In the genomic region with DNA sequence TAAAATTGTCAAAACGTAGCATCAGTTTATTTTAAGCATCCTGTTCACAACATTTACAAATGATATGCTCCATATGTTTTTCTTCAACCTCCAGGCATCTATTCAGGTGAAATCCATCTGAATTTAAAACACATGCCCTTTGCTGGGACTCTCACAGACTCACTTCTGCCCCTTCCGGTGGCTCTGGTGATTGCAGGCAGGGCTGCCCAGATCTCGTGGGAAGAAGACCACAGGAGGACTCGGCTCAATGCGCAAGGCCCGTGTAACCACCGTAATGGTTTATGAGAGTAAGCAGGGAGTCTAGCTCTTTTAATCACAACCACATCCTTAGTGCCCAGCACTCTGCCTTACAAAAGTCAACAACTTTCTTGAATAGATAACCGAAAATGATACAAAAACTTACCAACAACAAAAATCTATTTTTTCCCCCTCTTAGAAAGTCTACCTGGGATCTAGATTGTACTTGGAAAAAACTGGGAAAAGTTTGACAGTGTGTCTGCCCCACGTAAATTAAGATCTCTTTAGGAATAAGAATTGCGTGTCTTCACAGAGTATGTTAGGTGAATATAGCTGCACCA, we compare ENCODE assay signal across 8 cellular contexts.
DNase-seq lines count a peak whose midpoint lies in the region; ATAC-seq, FAIRE-seq and TF ChIP-seq lines count a peak whose summit lies in the region.

No MANE protein-coding gene starts in this region.

- H2AFZ ChIP-seq in K562 (ENCODE audit: low read depth, low read length) = no peak overlapping the region

- TF ChIP-seq CTCF in 22Rv1 (IDR thresholded peaks at IDR 0.05) (peak; percentile 88), GM12872 (IDR thresholded peaks at IDR 0.05; ENCODE audit: insufficient read depth, low read depth, low read length) (peak; percentile 83), K562 (IDR thresholded peaks at IDR 0.05 in 2 of 3, conservative IDR thresholded peaks at IDR 0.05 in 1 of 3; ENCODE audit: insufficient read depth in 2 of 3, low read depth in 1 of 3, low read length in 3 of 3) (peak; percentile 52 to 74 (median 56))

- POLR2A ChIA-PET in K562 (lab: Yijun Ruan, JAX) = no interaction called here

- no peak for TF ChIP-seq EP300 in K562 (IDR thresholded peaks at IDR 0.05; ENCODE audit: low read length)

- no peaks in the 10 kb centered on the region for H4K20me1 ChIP-seq in K562 (replicated peaks; ENCODE audit: control insufficient read depth, insufficient read depth, low read length)

- TF ChIP-seq POLR2A in K562 (conservative IDR thresholded peaks at IDR 0.05) = no peak

- H3K9me3 ChIP-seq in K562 (replicated peaks; ENCODE audit: control insufficient read depth, insufficient read depth, low read depth, low read length) = no peaks in the 10 kb centered on the region

- in situ Hi-C loops in K562 (cut with MboI) = no loop called here

- H3K4me1 ChIP-seq in K562 (replicated peaks in 1 of 2; ENCODE audit: control insufficient read depth in 2 of 2, insufficient read depth in 2 of 2, low read length in 2 of 2) = no peaks in the 10 kb centered on the region

- intact Hi-C loops in K562 (cut with micrococcal nuclease) = no loop called here
- intact Hi-C loops in left colon (cut with DNase I, micrococcal nuclease) = no loop called here

- DNase-seq in K562 (ENCODE audit: extremely low read depth in 1 of 4, low spot score in 3 of 4) = peak; percentile 44 to 72 (median 66)
- peak in 1 of 2 donors; percentile 57 for DNase-seq in left colon
- peak; percentile 2 for DNase-seq in stimulated activated CD8-positive, alpha-beta memory T cell treated with anti-CD3 and anti-CD28 coated beads, Interleukin-4, amount 100 ng/mL, for 1 hour (ENCODE audit: low read depth in 2 of 2, low spot score in 1 of 2)
- DNase-seq in foreskin melanocyte = no peak

- CTCF ChIA-PET in K562 (lab: Yijun Ruan, JAX; ENCODE audit: low intra/inter-chr PET ratio) = no interaction called here

- H3K4me3 ChIP-seq in K562 = no peak overlapping the region

- no peaks in the 10 kb centered on the region for H3K9me1 ChIP-seq in K562 (ENCODE audit: control insufficient read depth, insufficient read depth, low read length)

- no peak overlapping the region for H3K27ac ChIP-seq in 22Rv1
- H3K27ac ChIP-seq in K562 (ENCODE audit: extremely low read depth, low read depth, low read length) = no peak overlapping the region

- FAIRE-seq in K562 (lab: Jason Lieb, UNC) = no peak

- no peaks in the 10 kb centered on the region for H3K36me3 ChIP-seq in K562 (ENCODE audit: control insufficient read depth, insufficient read depth, low read length)

- ATAC-seq in HG03469 (IDR thresholded peaks at IDR 0.05; ENCODE audit: unreplicated experiment) (peak; percentile 90), SK-N-SH treated with all-trans-retinoic acid at 6 μM for 48 hours (peak; percentile 82), K562 (peak; percentile 89), left colon (peak; percentile 49)

- 34% methylated on average over 10 of the region's 10 CpGs for WGBS in K562 (ENCODE audit: insufficient coverage, low coverage, missing lambda C conversion rate)

- peak in 1 of 2 experiments; percentile 22; a peak in 1 of 4 replicates for TF ChIP-seq RAD21 in K562 (CRISPR knock-in tag; conservative IDR thresholded peaks at IDR 0.05 in 1 of 2, IDR thresholded peaks at IDR 0.05 in 1 of 2)

- H3K9ac ChIP-seq in K562 (ENCODE audit: insufficient read depth in 1 of 2, low read depth in 2 of 2, low read length in 2 of 2) = no peak overlapping the region

- no peaks in the 10 kb centered on the region for H3K27me3 ChIP-seq in K562 (ENCODE audit: control insufficient read depth in 2 of 2, insufficient read depth in 2 of 2, low read length in 2 of 2)

- no TSS peak for BruUV-seq in K562 (replicated peaks; lab: Mats Ljungman, UMichigan)

- no peaks in the 10 kb centered on the region for H3K79me2 ChIP-seq in K562 (ENCODE audit: control insufficient read depth, insufficient read depth, low read length)

- no peak overlapping the region for H3K4me2 ChIP-seq in K562 (ENCODE audit: insufficient read depth, low read length)

TF ChIP-seq in SK-N-SH treated with all-trans-retinoic acid at 6 μM for 48 hours, 23 proteins besides CTCF, POLR2A, EP300 and RAD21:
- no peak for TF ChIP-seq ZNF8 (CRISPR knock-in tag; IDR thresholded peaks at IDR 0.05)
- no peak for TF ChIP-seq ZC3H10 (CRISPR knock-in tag; IDR thresholded peaks at IDR 0.05)
- TF ChIP-seq ESRRG (CRISPR knock-in tag; IDR thresholded peaks at IDR 0.05) = no peak

TF ChIP-seq in K562, 482 proteins besides CTCF, POLR2A, EP300 and RAD21:
- TF ChIP-seq, protein P1, sequence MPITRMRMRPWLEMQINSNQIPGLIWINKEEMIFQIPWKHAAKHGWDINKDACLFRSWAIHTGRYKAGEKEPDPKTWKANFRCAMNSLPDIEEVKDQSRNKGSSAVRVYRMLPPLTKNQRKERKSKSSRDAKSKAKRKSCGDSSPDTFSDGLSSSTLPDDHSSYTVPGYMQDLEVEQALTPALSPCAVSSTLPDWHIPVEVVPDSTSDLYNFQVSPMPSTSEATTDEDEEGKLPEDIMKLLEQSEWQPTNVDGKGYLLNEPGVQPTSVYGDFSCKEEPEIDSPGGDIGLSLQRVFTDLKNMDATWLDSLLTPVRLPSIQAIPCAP (CRISPR knock-in tag; IDR thresholded peaks at IDR 0.05; ENCODE audit: borderline replicate concordance) = no peak
- TF ChIP-seq NRF1 (conservative IDR thresholded peaks at IDR 0.05 in 1 of 2, IDR thresholded peaks at IDR 0.05 in 1 of 2) (0 out of 4 replicates have a peak, but pooled peaks of 1 of the 2 experiments have one; percentile 32), ZBTB12 (CRISPR knock-in tag; IDR thresholded peaks at IDR 0.05) (no peak), NFIC (IDR thresholded peaks at IDR 0.05) (no peak), CHD2 (IDR thresholded peaks at IDR 0.05; ENCODE audit: low read depth, low read length) (peak; percentile 23; the same call in 1 of the 2 replicates)
